In the genomic region with DNA sequence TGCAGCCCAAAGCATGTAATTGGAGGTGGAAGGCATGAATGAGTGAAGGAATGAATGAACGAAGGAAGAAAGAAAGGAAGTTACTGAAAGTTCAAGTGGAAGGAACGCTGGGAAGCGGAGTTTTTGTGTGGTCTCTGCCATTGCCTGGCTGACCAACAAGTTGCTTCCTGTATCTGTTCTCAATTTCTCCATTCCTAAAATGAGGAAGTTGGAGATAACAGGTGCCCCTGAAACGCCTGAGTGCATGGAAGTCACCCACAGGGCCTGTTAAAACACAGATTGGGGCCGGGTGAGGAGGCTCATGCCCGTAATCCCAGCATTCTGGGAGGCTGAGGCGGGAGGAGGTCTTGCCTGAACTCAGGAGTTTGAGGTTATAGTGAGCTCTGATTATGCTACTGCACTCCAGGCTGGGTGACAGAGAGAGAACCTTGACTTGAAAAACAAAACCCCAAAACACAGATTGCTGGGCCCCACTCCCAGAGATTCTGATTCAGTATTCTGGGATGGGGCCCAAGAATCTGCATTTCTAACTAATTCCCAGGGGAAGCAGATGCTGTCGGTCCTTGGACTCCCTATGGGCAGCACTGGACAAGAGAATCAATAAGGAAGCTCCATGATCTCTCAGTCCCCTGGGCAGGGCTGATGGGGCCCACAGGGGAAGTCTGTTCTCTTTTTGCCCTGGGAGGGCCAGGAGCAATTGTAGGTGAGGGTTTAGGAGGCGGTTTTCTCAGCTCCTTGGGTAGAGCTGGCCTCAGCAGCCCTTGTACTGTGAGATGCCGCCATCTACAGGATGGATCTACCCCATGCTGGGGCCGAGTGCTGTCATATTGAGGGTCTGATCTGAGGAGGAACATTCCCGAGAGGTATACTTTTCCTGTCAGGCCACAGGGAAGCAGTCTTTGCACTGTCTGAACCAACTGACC, we compare ENCODE assay signal across 8 cellular contexts. TPM values are rescaled to one million over a fixed set of nuclear protein-coding genes. Genes with fewer than 3 reads are reported as not detected.
A peak's percentile ranks its signal among the peaks of the same experiment; 100 is the strongest.
DNase-seq lines count a peak whose midpoint lies in the region; ATAC-seq and TF ChIP-seq lines count a peak whose summit lies in the region.

No MANE protein-coding gene starts in this region.

- no peak overlapping the region for H2BK120ac ChIP-seq in neuronal stem cell (ENCODE audit: low read depth, low read length)

- no peak for TF ChIP-seq POLR2A in upper lobe of left lung (IDR thresholded peaks at IDR 0.05)

- TF ChIP-seq EP300 in upper lobe of left lung (IDR thresholded peaks at IDR 0.05) = no peak

- H3K36me3 ChIP-seq in neuronal stem cell (replicated peaks in 1 of 2; ENCODE audit: control insufficient read depth in 2 of 2, insufficient read depth in 2 of 2, low read length in 2 of 2) (no peaks in the 10 kb centered on the region), upper lobe of left lung (no peaks in the 10 kb centered on the region)

- H3K4me2 ChIP-seq in neuronal stem cell (ENCODE audit: insufficient read depth, low read length, poor library complexity, severe bottlenecking) = no peak overlapping the region

- H3K4me3 ChIP-seq in fibroblast of the aortic adventitia (ENCODE audit: low read depth, low read length) (no peak overlapping the region), neuronal stem cell (ENCODE audit: low read length in 2 of 2) (no peak overlapping the region), upper lobe of left lung (no peak overlapping the region)

- no peak overlapping the region for H3K18ac ChIP-seq in neuronal stem cell (ENCODE audit: low read length)

- H3K23ac ChIP-seq in neuronal stem cell (ENCODE audit: low read depth, low read length, poor library complexity) = no peak overlapping the region

- H3K9me3 ChIP-seq in neuronal stem cell (replicated peaks in 1 of 2; ENCODE audit: control insufficient read depth in 2 of 2, insufficient read depth in 1 of 2, low read depth in 1 of 2, low read length in 2 of 2) (no peaks in the 10 kb centered on the region), upper lobe of left lung (no peaks in the 10 kb centered on the region)

- no peak overlapping the region for H4K8ac ChIP-seq in neuronal stem cell (ENCODE audit: low read depth, low read length)

- H2BK15ac ChIP-seq in neuronal stem cell (ENCODE audit: low read length) = no peak overlapping the region

- H2AFZ ChIP-seq in neuronal stem cell (ENCODE audit: low read length) = peak overlapping the region; percentile 58

- DNase-seq in activated CD4-positive, CD25-positive, alpha-beta regulatory T cell treated with anti-CD3 and anti-CD28 coated beads, Interleukin-2, amount 50 U/mL, for 16 hours (ENCODE audit: low read depth, low spot score) = peak; percentile 7
- DNase-seq in activated CD4-positive, CD25-positive, alpha-beta regulatory T cell treated with anti-CD3 and anti-CD28 coated beads, Interleukin-2, amount 50 U/mL, for 72 hours = no peak
- peak; percentile 82 for DNase-seq in NCI-H82 treated with DMSO at 0.1 percent for 48 hours (lab: John Stamatoyannopoulos, UW; ENCODE audit: unreplicated experiment)
- peak; percentile 36 for DNase-seq in activated CD8-positive, alpha-beta memory T cell treated with anti-CD3 and anti-CD28 coated beads, Interleukin-2, amount 50 U/mL, for 1 hour (ENCODE audit: extremely low read depth)
- peak; percentile 49 for DNase-seq in fibroblast of the aortic adventitia (ENCODE audit: low read depth)
- peak; percentile 54 for DNase-seq in neuronal stem cell (ENCODE audit: low spot score)
- peak in 1 of 2 donors; percentile 86 for DNase-seq in upper lobe of left lung

- H3K4me1 ChIP-seq in neuronal stem cell (ENCODE audit: control insufficient read depth in 2 of 2, insufficient read depth in 1 of 2, low read depth in 1 of 2, low read length in 2 of 2) = peaks cover 1 to 5% of the 10 kb centered on the region in 2 donors
- H3K4me1 ChIP-seq in upper lobe of left lung = peaks cover 10 to 24% (median 16%) of the 10 kb centered on the region in 4 donors

- ATAC-seq in HG03139 (IDR thresholded peaks at IDR 0.05; ENCODE audit: unreplicated experiment) (peak; percentile 46), upper lobe of left lung (ENCODE audit: low FRiP score in 2 of 2) (peak; percentile 92 to 93)

- H3K4ac ChIP-seq in neuronal stem cell (ENCODE audit: low read length) = no peak overlapping the region

- H2BK12ac ChIP-seq in neuronal stem cell (ENCODE audit: low read length) = no peak overlapping the region

- no peak overlapping the region for H3K27ac ChIP-seq in neuronal stem cell (replicated peaks; ENCODE audit: low read length)
- peak overlapping the region in 1 of 4 donors; percentile 23 for H3K27ac ChIP-seq in upper lobe of left lung

- H3K79me1 ChIP-seq in neuronal stem cell (ENCODE audit: low read depth, low read length) = no peaks in the 10 kb centered on the region

- no peak overlapping the region for H3K9ac ChIP-seq in neuronal stem cell (ENCODE audit: low read depth, low read length, poor library complexity)

- H4K91ac ChIP-seq in neuronal stem cell (ENCODE audit: low read depth, low read length, poor library complexity) = no peak overlapping the region

- no CpG with 5 or more reads among the region's 12 CpGs for WGBS in neuronal stem cell (ENCODE audit: extremely low coverage in 2 of 2, insufficient read length in 2 of 2, insufficient replicate concordance in 1 of 2), 2 donors
- WGBS in upper lobe of left lung, 2 donors = 43 to 53% methylated on average over 10 to 12 of the region's 12 CpGs

- H2AK5ac ChIP-seq in neuronal stem cell (ENCODE audit: low read depth, low read length) = no peak overlapping the region

- no peaks in the 10 kb centered on the region for H3K27me3 ChIP-seq in neuronal stem cell (ENCODE audit: control insufficient read depth in 3 of 3, insufficient read depth in 3 of 3, low read depth in 1 of 3, low read length in 3 of 3)
- no peaks in the 10 kb centered on the region for H3K27me3 ChIP-seq in upper lobe of left lung

- no peak overlapping the region for H2BK5ac ChIP-seq in neuronal stem cell (ENCODE audit: low read length)

- TF ChIP-seq CTCF in fibroblast of the aortic adventitia (IDR thresholded peaks at IDR 0.05; ENCODE audit: insufficient read depth, low read length) (peak; percentile 59), upper lobe of left lung (IDR thresholded peaks at IDR 0.05) (peak; percentile 39 to 78 (median 56))

- H3K14ac ChIP-seq in neuronal stem cell (ENCODE audit: low read length) = no peak overlapping the region

RNA-seq across cellular contexts. Expression of a gene that starts 3.3 kb away (rescaled TPM):
- total RNA-seq in fibroblast of the aortic adventitia (ENCODE audit: low replicate concordance) (under 0.01 TPM in 1 of 2 replicates, not detected in the other), upper lobe of left lung (under 1 TPM in 4 of 6 donors, not detected in 2; 0.13 to 0.59 (median 0.24) TPM)
- polyA plus RNA-seq in neuronal stem cell (2013, experiment 1 of 2) = 0.01 TPM
- polyA plus RNA-seq in neuronal stem cell (2013, experiment 2 of 2) = not detected

RNA-seq across cellular contexts. Expression of a gene that starts 43.2 kb away (rescaled TPM):
- total RNA-seq in fibroblast of the aortic adventitia (ENCODE audit: low replicate concordance) = 133 and 134 TPM in 2 replicates
- 227 TPM for polyA plus RNA-seq in neuronal stem cell (2013, experiment 1 of 2)
- polyA plus RNA-seq in neuronal stem cell (2013, experiment 2 of 2) = 230 TPM
- 100 to 1,000 TPM; 101 to 892 (median 139) TPM for total RNA-seq in upper lobe of left lung

RNA-seq across cellular contexts. Expression of a gene that starts 48.4 kb away (rescaled TPM):
- total RNA-seq in fibroblast of the aortic adventitia (ENCODE audit: low replicate concordance) = 3.8 and 5.9 TPM in 2 replicates
- 3.8 TPM for polyA plus RNA-seq in neuronal stem cell (2013, experiment 1 of 2)
- 3.5 TPM for polyA plus RNA-seq in neuronal stem cell (2013, experiment 2 of 2)
- 10 to 100 TPM; 22.6 to 70.8 (median 40.5) TPM for total RNA-seq in upper lobe of left lung
